In genomic region chr10:76001461-76001860, GRCh38 we compare ENCODE assay signal across 23 cellular contexts.
"Had no signal": no experiment of that assay in that cellular context is flagged by ENCODE, and none has a peak within 500 bp of the region (broad histone marks: within the 10 kb centered on the region; RNA-seq: fewer than 3 reads in every experiment).

No MANE protein-coding gene starts in this region.

- H3K36me3 ChIP-seq: left lung, lower lobe of right lung, neural progenitor cell, neutrophil, right atrium auricular region, right lobe of liver, tibial nerve, uterus had no signal

- ATAC-seq: left colon; left lung; lower lobe of right lung; naive thymus-derived CD8-positive, alpha-beta T cell; right lobe of liver; stimulated activated memory B cell treated with anti-CD40 and anti-IgM and Interleukin-4, amounts not matched to agents 10 μg/mL and 1 μg/mL and 100 μg/mL, for 72 hours; stimulated activated naive CD8-positive, alpha-beta T cell treated with anti-CD3 and anti-CD28 coated beads, Interleukin-15, amount 100 ng/mL, for 72 hours had no signal

- DNase-seq: hippocampal formation; left colon; left lung; lower lobe of right lung; mammary epithelial cell; naive thymus-derived CD8-positive, alpha-beta T cell; occipital lobe; right lobe of liver; stimulated activated CD4-positive, alpha-beta T cell treated with anti-CD3 and anti-CD28 coated beads, Interleukin-1b, Interleukin-23, amount 100 ng/mL, for 48 hours; stimulated activated CD4-positive, alpha-beta T cell treated with anti-CD3 and anti-CD28 coated beads, Interleukin-2, amount 100 ng/mL, for 48 hours; stimulated activated CD4-positive, alpha-beta T cell treated with anti-CD3 and anti-CD28 coated beads, Interleukin-4, amount 100 ng/mL, for 4 hours; stimulated activated CD8-positive, alpha-beta memory T cell treated with anti-CD3 and anti-CD28 coated beads, Interleukin-4, amount 100 ng/mL, for 48 hours; stimulated activated naive CD4-positive, alpha-beta T cell treated with Interleukin-2 at 50 U/mL for 16 hours; stimulated activated naive CD8-positive, alpha-beta T cell treated with anti-CD3 and anti-CD28 coated beads, Interleukin-15, amount 100 ng/mL, for 72 hours; substantia nigra; uterus had no signal

- H3K4me3 ChIP-seq: left lung, lower lobe of right lung, neural progenitor cell, right atrium auricular region, right lobe of liver, smooth muscle cell, tibial nerve, uterus had no signal

- H3K4me1 ChIP-seq: left lung, lower lobe of right lung, right lobe of liver, tibial nerve, uterus had no signal

- FAIRE-seq: keratinocyte had no signal

- H3K9me3 ChIP-seq: left lung, lower lobe of right lung, neutrophil, right atrium auricular region, right lobe of liver, tibial nerve, uterus had no signal

- H3K27ac ChIP-seq: left lung, lower lobe of right lung, neural progenitor cell, neutrophil, right atrium auricular region, right lobe of liver, tibial nerve, uterus had no signal

- H3K27me3 ChIP-seq: left lung, neural progenitor cell, neutrophil, right atrium auricular region, right lobe of liver, tibial nerve, uterus had no signal
